ENCODE assay signal across 3 cellular contexts in the genomic region with DNA sequence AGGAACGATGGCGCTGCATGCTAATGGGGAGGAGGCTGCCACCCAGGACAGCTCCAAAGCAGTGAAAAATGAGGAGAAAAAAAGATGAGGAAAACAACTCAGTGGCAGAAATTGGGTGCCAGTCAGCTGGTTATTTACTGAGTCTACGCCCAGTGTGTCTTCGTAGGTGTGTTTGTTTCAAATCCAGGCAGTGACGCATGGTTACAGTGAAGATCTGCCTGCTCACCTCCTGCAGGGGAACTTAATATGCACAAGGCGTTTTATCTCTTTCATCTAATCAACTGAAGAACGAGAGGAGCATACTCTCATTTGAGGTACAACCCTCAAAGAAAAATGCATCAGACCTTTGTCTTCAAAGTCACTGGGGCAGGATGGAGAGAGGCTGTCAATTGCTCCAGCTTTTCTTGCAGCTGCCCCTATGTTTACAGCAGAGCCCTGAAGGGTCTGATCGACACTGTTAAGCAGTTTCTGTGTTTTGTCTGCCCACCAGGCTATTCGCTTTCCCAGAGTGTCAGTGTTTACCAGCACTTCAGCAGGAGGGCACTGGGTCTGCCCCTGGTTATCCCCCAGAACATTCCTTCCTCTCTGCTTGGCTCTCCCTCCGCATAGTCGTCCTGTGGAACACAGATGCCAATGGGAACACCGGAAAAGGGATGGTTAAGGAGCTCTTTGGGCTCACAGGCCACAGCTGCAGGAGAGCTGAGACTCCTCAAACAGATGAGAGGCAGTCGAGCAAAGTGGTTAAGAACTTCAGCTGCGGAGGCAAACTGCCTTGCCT.
TF ChIP-seq lines count a peak whose summit lies in the region.

No MANE protein-coding gene starts in this region.

TF ChIP-seq in SK-N-SH, 30 proteins besides CTCF, POLR2A, EP300 and RAD21 (continued from another document):
- TF ChIP-seq, protein P1, sequence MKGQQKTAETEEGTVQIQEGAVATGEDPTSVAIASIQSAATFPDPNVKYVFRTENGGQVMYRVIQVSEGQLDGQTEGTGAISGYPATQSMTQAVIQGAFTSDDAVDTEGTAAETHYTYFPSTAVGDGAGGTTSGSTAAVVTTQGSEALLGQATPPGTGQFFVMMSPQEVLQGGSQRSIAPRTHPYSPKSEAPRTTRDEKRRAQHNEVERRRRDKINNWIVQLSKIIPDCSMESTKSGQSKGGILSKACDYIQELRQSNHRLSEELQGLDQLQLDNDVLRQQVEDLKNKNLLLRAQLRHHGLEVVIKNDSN (IDR thresholded peaks at IDR 0.05; ENCODE audit: borderline replicate concordance, low read depth) = no peak
- no peak for TF ChIP-seq SIN3A (IDR thresholded peaks at IDR 0.05; ENCODE audit: borderline replicate concordance, low read depth, low read length)
- peak; percentile 31; the same call in 1 of the 2 replicates for TF ChIP-seq REST (IDR thresholded peaks at IDR 0.05; ENCODE audit: low read depth, low read length)
- TF ChIP-seq TAF1 (IDR thresholded peaks at IDR 0.05; ENCODE audit: borderline replicate concordance, low read depth, low read length) = no peak
- no peak for TF ChIP-seq NRF1 (IDR thresholded peaks at IDR 0.05; ENCODE audit: low read depth, low read length)
- no peak for TF ChIP-seq RFX5 (IDR thresholded peaks at IDR 0.05; ENCODE audit: low read length)
- TF ChIP-seq MXI1 (IDR thresholded peaks at IDR 0.05; ENCODE audit: low read depth, low read length) = no peak
- TF ChIP-seq, protein P2, sequence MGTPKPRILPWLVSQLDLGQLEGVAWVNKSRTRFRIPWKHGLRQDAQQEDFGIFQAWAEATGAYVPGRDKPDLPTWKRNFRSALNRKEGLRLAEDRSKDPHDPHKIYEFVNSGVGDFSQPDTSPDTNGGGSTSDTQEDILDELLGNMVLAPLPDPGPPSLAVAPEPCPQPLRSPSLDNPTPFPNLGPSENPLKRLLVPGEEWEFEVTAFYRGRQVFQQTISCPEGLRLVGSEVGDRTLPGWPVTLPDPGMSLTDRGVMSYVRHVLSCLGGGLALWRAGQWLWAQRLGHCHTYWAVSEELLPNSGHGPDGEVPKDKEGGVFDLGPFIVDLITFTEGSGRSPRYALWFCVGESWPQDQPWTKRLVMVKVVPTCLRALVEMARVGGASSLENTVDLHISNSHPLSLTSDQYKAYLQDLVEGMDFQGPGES (IDR thresholded peaks at IDR 0.05; ENCODE audit: low read depth, low read length) = no peak
- no peak for TF ChIP-seq GABPA (IDR thresholded peaks at IDR 0.05; ENCODE audit: low read depth)

TF ChIP-seq in SK-N-SH treated with all-trans-retinoic acid at 6 μM for 48 hours, 23 proteins besides CTCF, POLR2A, EP300 and RAD21 (continued from another document):
- TF ChIP-seq TSHZ2 (CRISPR knock-in tag; IDR thresholded peaks at IDR 0.05) (no peak), PPARA (CRISPR knock-in tag; IDR thresholded peaks at IDR 0.05; ENCODE audit: borderline replicate concordance) (no peak), OSR1 (CRISPR knock-in tag; IDR thresholded peaks at IDR 0.05) (no peak), GLIS3 (CRISPR knock-in tag; IDR thresholded peaks at IDR 0.05) (no peak), ZC3H10 (CRISPR knock-in tag; IDR thresholded peaks at IDR 0.05) (no peak)

TF ChIP-seq in WTC11, 78 proteins besides CTCF, POLR2A, EP300 and RAD21 (continued from another document):
- TF ChIP-seq TEAD1 (CRISPR knock-in tag; IDR thresholded peaks at IDR 0.05) = no peak
- TF ChIP-seq NFE2L1 (CRISPR knock-in tag; IDR thresholded peaks at IDR 0.05) = no peak
- TF ChIP-seq ATF3 (CRISPR knock-in tag; conservative IDR thresholded peaks at IDR 0.05) = no peak
- no peak for TF ChIP-seq FOXP4 (CRISPR knock-in tag; IDR thresholded peaks at IDR 0.05)
- TF ChIP-seq, protein P3, sequence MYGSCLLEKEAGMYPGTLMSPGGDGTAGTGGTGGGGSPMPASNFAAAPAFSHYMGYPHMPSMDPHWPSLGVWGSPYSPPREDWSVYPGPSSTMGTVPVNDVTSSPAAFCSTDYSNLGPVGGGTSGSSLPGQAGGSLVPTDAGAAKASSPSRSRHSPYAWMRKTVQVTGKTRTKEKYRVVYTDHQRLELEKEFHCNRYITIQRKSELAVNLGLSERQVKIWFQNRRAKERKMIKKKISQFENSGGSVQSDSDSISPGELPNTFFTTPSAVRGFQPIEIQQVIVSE (CRISPR knock-in tag; IDR thresholded peaks at IDR 0.05; ENCODE audit: borderline replicate concordance) = no peak
- no peak for TF ChIP-seq MAX (CRISPR knock-in tag; IDR thresholded peaks at IDR 0.05)
- TF ChIP-seq ZMAT4 (CRISPR knock-in tag; IDR thresholded peaks at IDR 0.05) = no peak
- TF ChIP-seq ZNF263 (CRISPR knock-in tag; IDR thresholded peaks at IDR 0.05; ENCODE audit: low read depth) = no peak
- TF ChIP-seq ATF1 (CRISPR knock-in tag; IDR thresholded peaks at IDR 0.05) = no peak
- no peak for TF ChIP-seq RORB (CRISPR knock-in tag; IDR thresholded peaks at IDR 0.05)
- TF ChIP-seq ZNF423 (CRISPR knock-in tag; IDR thresholded peaks at IDR 0.05) = no peak
